1 cellular context compared by ENCODE assay signal in genomic region chr15:41990691-41991090, GRCh38.
TF ChIP-seq lines count a peak whose summit lies in the region.

No MANE protein-coding gene starts in this region.

TF ChIP-seq in IMR-90, 13 proteins besides CTCF, POLR2A, EP300 and RAD21 (continued from another document):
- TF ChIP-seq RFX5 (IDR thresholded peaks at IDR 0.05; ENCODE audit: low read depth, low read length): no peak
- TF ChIP-seq RCOR1 (IDR thresholded peaks at IDR 0.05; ENCODE audit: insufficient replicate concordance, low read length): no peak
- no peak for TF ChIP-seq USF2 (IDR thresholded peaks at IDR 0.05; ENCODE audit: low read depth, low read length)
- TF ChIP-seq MAFK (IDR thresholded peaks at IDR 0.05; ENCODE audit: low read depth, low read length): no peak
- TF ChIP-seq SMC3 (IDR thresholded peaks at IDR 0.05; ENCODE audit: low read depth, low read length): no peak
- no peak for TF ChIP-seq CHD1 (IDR thresholded peaks at IDR 0.05; ENCODE audit: low read depth, low read length)
- no peak for TF ChIP-seq FOS (IDR thresholded peaks at IDR 0.05; ENCODE audit: low read depth, low read length)
- TF ChIP-seq NFE2L2 (IDR thresholded peaks at IDR 0.05; ENCODE audit: low read depth, low read length): no peak
- TF ChIP-seq MXI1 (IDR thresholded peaks at IDR 0.05; ENCODE audit: borderline replicate concordance, low read depth, low read length): no peak
- TF ChIP-seq CEBPB (IDR thresholded peaks at IDR 0.05; ENCODE audit: low read depth, low read length): no peak
